In the genomic region with DNA sequence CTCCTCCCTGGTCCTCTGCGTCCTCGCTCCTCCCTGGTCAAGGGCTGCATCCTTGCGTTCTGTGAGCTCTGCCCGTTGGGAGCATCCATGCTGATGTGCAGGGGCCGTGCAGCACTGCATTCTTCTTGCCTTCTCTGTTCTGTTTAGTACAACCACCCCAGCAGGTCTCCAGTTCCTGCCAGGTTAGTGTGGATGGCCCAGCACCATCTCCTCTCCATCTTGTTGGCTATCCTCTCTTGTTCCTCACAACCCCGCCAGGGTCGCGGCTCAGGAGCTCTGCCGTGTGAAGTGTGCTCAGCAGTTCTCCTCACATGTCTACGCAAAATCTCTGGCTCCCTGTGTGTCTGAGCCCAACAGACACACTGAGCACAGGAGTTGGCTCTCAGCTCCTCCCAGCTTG, we compare ENCODE assay signal across 1 cellular context.
TF ChIP-seq lines count a peak whose summit lies in the region.

No MANE protein-coding gene starts in this region.

TF ChIP-seq in IMR-90, 13 proteins besides CTCF, POLR2A, EP300 and RAD21 (continued from another document):
- TF ChIP-seq MAZ (IDR thresholded peaks at IDR 0.05; ENCODE audit: borderline replicate concordance, low read depth, low read length) (no peak), MAFK (IDR thresholded peaks at IDR 0.05; ENCODE audit: low read depth, low read length) (no peak), RCOR1 (IDR thresholded peaks at IDR 0.05; ENCODE audit: insufficient replicate concordance, low read length) (no peak), NFE2L2 (IDR thresholded peaks at IDR 0.05; ENCODE audit: low read depth, low read length) (no peak), RFX5 (IDR thresholded peaks at IDR 0.05; ENCODE audit: low read depth, low read length) (no peak), FOS (IDR thresholded peaks at IDR 0.05; ENCODE audit: low read depth, low read length) (no peak), ELK1 (IDR thresholded peaks at IDR 0.05; ENCODE audit: borderline replicate concordance, low read depth, low read length) (no peak), BHLHE40 (IDR thresholded peaks at IDR 0.05; ENCODE audit: low read depth, low read length) (no peak), CEBPB (IDR thresholded peaks at IDR 0.05; ENCODE audit: low read depth, low read length) (no peak), MXI1 (IDR thresholded peaks at IDR 0.05; ENCODE audit: borderline replicate concordance, low read depth, low read length) (no peak), SMC3 (IDR thresholded peaks at IDR 0.05; ENCODE audit: low read depth, low read length) (no peak)
